Comparison of ENCODE assay signal across 9 cellular contexts in the genomic region with DNA sequence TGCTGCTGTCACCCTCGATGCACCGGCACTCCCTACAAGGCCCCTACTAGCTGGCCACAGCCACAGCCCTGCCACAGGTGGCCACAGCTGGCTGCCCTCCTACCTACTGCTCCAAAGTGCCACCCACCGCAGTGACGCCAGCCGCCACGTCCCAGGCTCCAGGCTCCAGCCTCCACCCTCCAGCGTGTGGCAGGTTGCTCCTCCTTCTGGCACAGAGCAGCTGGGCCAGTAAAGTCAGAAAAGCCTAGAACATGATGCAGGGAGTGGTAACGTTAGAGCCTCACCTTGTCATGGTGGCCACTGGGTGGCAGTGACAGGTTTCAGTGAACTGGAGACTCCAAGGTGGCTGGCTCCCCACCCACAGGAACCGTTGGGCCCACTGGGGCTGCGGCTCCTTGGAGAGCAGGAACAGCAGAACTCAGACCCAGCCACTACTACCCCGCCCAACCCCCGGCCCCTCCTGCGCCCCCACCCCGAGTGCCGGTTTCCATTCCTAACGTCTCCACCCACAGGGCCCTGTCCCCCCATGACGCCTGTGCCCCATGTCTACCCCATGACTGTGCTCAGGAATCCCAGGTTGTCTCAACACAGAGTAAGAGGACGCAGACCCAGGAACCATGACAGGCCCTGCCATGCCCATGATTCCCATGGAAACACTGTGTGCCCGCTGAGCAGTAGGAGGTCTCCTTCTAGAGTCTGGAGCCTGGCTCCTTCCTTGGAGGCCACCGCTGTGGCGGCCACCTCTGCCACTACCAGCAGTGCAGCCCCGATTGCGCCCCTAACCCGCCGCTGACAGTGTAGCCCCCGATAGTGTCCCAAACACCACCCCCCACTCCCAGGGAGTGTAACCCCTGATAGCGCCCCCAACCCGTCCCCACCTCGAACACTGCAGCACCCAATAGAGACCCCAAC. TPM values are rescaled to one million over a fixed set of nuclear protein-coding genes. Genes with fewer than 3 reads are reported as not detected.
DNase-seq lines count a peak whose midpoint lies in the region; ATAC-seq and TF ChIP-seq lines count a peak whose summit lies in the region.
"Had no signal": no experiment of that assay in that cellular context is flagged by ENCODE, and none has a peak within 500 bp of the region (broad histone marks: within the 10 kb centered on the region; RNA-seq: fewer than 3 reads in every experiment).

No MANE protein-coding gene starts in this region.

- in situ Hi-C loops in GM13977 (cut with MboI; ENCODE audit: low pct_unique_long_range_greater_than_20kb, low sequenced_read_pairs, unreplicated experiment) = loop anchor here (25.0 kb wide), 1 partner anchor 103 kb away; no protein-coding TSS in a partner anchor

- intact Hi-C loops in psoas muscle (cut with DNase I) = no loop called here

- H3K4me1 Mint-ChIP-seq in GM23338 (no peaks in the 10 kb centered on the region), WTC11 (no peaks in the 10 kb centered on the region)
- H3K4me1 Mint-ChIP-seq: CD14-positive monocyte had no signal

- peaks cover 81% of the 10 kb centered on the region for H3K9me3 Mint-ChIP-seq in GM23338
- H3K9me3 Mint-ChIP-seq in WTC11 = peaks cover 17% of the 10 kb centered on the region

- peak overlapping the region; percentile 75 for H3K4me3 ChIP-seq in BE2C (ENCODE audit: low read depth, low read length)
- no peak overlapping the region for H3K4me3 ChIP-seq in GM23338
- H3K4me3 ChIP-seq in psoas muscle = no peak overlapping the region

- H3K4me2 ChIP-seq in GM23338 = no peak overlapping the region

- ATAC-seq in GM23338 (peak; percentile 80), WTC11 (peak; percentile 98), psoas muscle (no peak)

- no peaks in the 10 kb centered on the region for H3K27me3 ChIP-seq in BE2C
- no peaks in the 10 kb centered on the region for H3K27me3 ChIP-seq in GM23338 (ENCODE audit: insufficient read depth)
- H3K27me3 ChIP-seq in psoas muscle (ENCODE audit: insufficient read depth in 3 of 3, low read length in 2 of 3) = no peaks in the 10 kb centered on the region

- H3K4me1 ChIP-seq in BE2C (no peaks in the 10 kb centered on the region), GM23338 (ENCODE audit: insufficient read depth) (no peaks in the 10 kb centered on the region), psoas muscle (no peaks in the 10 kb centered on the region)

- H2AFZ ChIP-seq in GM23338 = no peak overlapping the region

- H3K36me3 Mint-ChIP-seq in GM23338 (ENCODE audit: low read depth) (peaks cover 4% of the 10 kb centered on the region; the same call in 2 of the 3 replicates), WTC11 (no peaks in the 10 kb centered on the region)
- H3K36me3 Mint-ChIP-seq: CD14-positive monocyte had no signal

- no peaks in the 10 kb centered on the region for H4K20me1 ChIP-seq in GM23338 (replicated peaks; ENCODE audit: insufficient read depth)

- CTCF ChIA-PET in WTC11 (lab: Charles Lee) = interaction anchor here (0.6 kb wide), 1 partner anchor 63 kb away, joined by 3 read pairs; no protein-coding TSS in a partner anchor

- WGBS in psoas muscle, 3 donors = 86 to 88% (median 87%) methylated on average over 29 of the region's 29 CpGs

- H3K27me3 Mint-ChIP-seq in GM23338 (ENCODE audit: insufficient read depth, low read depth, poor library complexity) = peaks cover 4% of the 10 kb centered on the region
- H3K27me3 Mint-ChIP-seq in WTC11 (ENCODE audit: low read depth) = no peaks in the 10 kb centered on the region; the same call in 1 of the 2 replicates

- no peaks in the 10 kb centered on the region for H3K79me2 ChIP-seq in GM23338 (replicated peaks; ENCODE audit: insufficient read depth)

- H3K9me3 ChIP-seq in BE2C (no peaks in the 10 kb centered on the region), psoas muscle (no peaks in the 10 kb centered on the region)

- H3K9me2 ChIP-seq in GM23338 (ENCODE audit: insufficient read depth) = no peaks in the 10 kb centered on the region

- TF ChIP-seq CTCF in BE2C (IDR thresholded peaks at IDR 0.05; ENCODE audit: low read depth, low read length) (peak; percentile 51), GM23338 (conservative IDR thresholded peaks at IDR 0.05; ENCODE audit: low read depth in 2 of 2) (peak; percentile 34 to 72), WTC11 (IDR thresholded peaks at IDR 0.05) (peak; percentile 16; the same call in 1 of the 2 replicates), psoas muscle (IDR thresholded peaks at IDR 0.05) (no peak), GM13977 (IDR thresholded peaks at IDR 0.05; ENCODE audit: extremely low read depth, insufficient read depth, missing control alignments) (no peak)

- POLR2A ChIA-PET in WTC11 (lab: Charles Lee) = no interaction called here

- H3K27ac Mint-ChIP-seq in GM23338 (no peak overlapping the region), WTC11 (no peak overlapping the region)
- H3K27ac Mint-ChIP-seq: CD14-positive monocyte had no signal

- H3K27ac ChIP-seq in GM23338 (ENCODE audit: low read depth) = no peak overlapping the region
- no peak overlapping the region for H3K27ac ChIP-seq in psoas muscle

- no peak overlapping the region for H3K4me3 Mint-ChIP-seq in GM23338
- no peak overlapping the region for H3K4me3 Mint-ChIP-seq in WTC11
- H3K4me3 Mint-ChIP-seq: CD14-positive monocyte had no signal

- no peaks in the 10 kb centered on the region for H3K36me3 ChIP-seq in BE2C
- no peaks in the 10 kb centered on the region for H3K36me3 ChIP-seq in GM23338 (ENCODE audit: insufficient read depth)
- no peaks in the 10 kb centered on the region for H3K36me3 ChIP-seq in psoas muscle (ENCODE audit: insufficient read depth in 1 of 2, low read depth in 1 of 2)

- H3F3A ChIP-seq in GM23338 (replicated peaks; ENCODE audit: low read depth) = no peaks in the 10 kb centered on the region

- DNase-seq in BE2C = peak; percentile 54
- DNase-seq in GM23338 (ENCODE audit: low spot score) = peak; percentile 72
- peak; percentile 72 for DNase-seq in NCI-H2196 (lab: John Stamatoyannopoulos, UW; ENCODE audit: unreplicated experiment)
- DNase-seq in WTC11 (ENCODE audit: low spot score) = peak; percentile 37
- DNase-seq in NCI-H128 (lab: John Stamatoyannopoulos, UW; ENCODE audit: unreplicated experiment) = no peak
- no peak for DNase-seq in psoas muscle
- DNase-seq in GM13977 (ENCODE audit: low spot score) = no peak
- DNase-seq in hippocampal formation (lab: John Stamatoyannopoulos, UW) = no peak

TF ChIP-seq in GM23338, 12 proteins besides CTCF, POLR2A, EP300 and RAD21 (continues in another document):
- TF ChIP-seq POLR2AphosphoS5 (IDR thresholded peaks at IDR 0.05; ENCODE audit: low read depth) (no peak), NANOG (IDR thresholded peaks at IDR 0.05; ENCODE audit: borderline replicate concordance) (no peak), EZH2 (IDR thresholded peaks at IDR 0.05; ENCODE audit: low read depth, unreplicated experiment) (no peak), CREB1 (CRISPR knock-in tag; IDR thresholded peaks at IDR 0.05; ENCODE audit: low read depth) (no peak), ZNF114 (CRISPR knock-in tag; IDR thresholded peaks at IDR 0.05) (no peak)

TF ChIP-seq in WTC11, 78 proteins besides CTCF, POLR2A, EP300 and RAD21 (continues in another document):
- no peak for TF ChIP-seq ZNF423 (CRISPR knock-in tag; IDR thresholded peaks at IDR 0.05)
- TF ChIP-seq OVOL2 (CRISPR knock-in tag; IDR thresholded peaks at IDR 0.05; ENCODE audit: borderline replicate concordance) = no peak
- peak; percentile 56; the same call in 1 of the 2 replicates for TF ChIP-seq ZNF121 (CRISPR knock-in tag; IDR thresholded peaks at IDR 0.05)
- TF ChIP-seq, protein P1, sequence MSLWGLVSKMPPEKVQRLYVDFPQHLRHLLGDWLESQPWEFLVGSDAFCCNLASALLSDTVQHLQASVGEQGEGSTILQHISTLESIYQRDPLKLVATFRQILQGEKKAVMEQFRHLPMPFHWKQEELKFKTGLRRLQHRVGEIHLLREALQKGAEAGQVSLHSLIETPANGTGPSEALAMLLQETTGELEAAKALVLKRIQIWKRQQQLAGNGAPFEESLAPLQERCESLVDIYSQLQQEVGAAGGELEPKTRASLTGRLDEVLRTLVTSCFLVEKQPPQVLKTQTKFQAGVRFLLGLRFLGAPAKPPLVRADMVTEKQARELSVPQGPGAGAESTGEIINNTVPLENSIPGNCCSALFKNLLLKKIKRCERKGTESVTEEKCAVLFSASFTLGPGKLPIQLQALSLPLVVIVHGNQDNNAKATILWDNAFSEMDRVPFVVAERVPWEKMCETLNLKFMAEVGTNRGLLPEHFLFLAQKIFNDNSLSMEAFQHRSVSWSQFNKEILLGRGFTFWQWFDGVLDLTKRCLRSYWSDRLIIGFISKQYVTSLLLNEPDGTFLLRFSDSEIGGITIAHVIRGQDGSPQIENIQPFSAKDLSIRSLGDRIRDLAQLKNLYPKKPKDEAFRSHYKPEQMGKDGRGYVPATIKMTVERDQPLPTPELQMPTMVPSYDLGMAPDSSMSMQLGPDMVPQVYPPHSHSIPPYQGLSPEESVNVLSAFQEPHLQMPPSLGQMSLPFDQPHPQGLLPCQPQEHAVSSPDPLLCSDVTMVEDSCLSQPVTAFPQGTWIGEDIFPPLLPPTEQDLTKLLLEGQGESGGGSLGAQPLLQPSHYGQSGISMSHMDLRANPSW (CRISPR knock-in tag; conservative IDR thresholded peaks at IDR 0.05; ENCODE audit: low read depth) = no peak
- TF ChIP-seq, protein P2, sequence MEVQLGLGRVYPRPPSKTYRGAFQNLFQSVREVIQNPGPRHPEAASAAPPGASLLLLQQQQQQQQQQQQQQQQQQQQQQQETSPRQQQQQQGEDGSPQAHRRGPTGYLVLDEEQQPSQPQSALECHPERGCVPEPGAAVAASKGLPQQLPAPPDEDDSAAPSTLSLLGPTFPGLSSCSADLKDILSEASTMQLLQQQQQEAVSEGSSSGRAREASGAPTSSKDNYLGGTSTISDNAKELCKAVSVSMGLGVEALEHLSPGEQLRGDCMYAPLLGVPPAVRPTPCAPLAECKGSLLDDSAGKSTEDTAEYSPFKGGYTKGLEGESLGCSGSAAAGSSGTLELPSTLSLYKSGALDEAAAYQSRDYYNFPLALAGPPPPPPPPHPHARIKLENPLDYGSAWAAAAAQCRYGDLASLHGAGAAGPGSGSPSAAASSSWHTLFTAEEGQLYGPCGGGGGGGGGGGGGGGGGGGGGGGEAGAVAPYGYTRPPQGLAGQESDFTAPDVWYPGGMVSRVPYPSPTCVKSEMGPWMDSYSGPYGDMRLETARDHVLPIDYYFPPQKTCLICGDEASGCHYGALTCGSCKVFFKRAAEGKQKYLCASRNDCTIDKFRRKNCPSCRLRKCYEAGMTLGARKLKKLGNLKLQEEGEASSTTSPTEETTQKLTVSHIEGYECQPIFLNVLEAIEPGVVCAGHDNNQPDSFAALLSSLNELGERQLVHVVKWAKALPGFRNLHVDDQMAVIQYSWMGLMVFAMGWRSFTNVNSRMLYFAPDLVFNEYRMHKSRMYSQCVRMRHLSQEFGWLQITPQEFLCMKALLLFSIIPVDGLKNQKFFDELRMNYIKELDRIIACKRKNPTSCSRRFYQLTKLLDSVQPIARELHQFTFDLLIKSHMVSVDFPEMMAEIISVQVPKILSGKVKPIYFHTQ (CRISPR knock-in tag; IDR thresholded peaks at IDR 0.05) = no peak

RNA-seq across cellular contexts. Expression of a gene that starts 52.3 kb away (rescaled TPM):
- 5.8 TPM for polyA plus RNA-seq in BE2C (2012; ENCODE audit: insufficient read depth, insufficient read length, low read depth)
- total RNA-seq in GM23338 (2014; rRNA removed; shearing (Covaris generic)) = 16.7 and 17.2 TPM in 2 replicates
- polyA plus RNA-seq in GM23338 (2016; fragmentation: Nextera tagmentation; extraction: Ambion mirVana) = 8.0 and 14.4 TPM in 2 replicates
- total RNA-seq in WTC11 (2021) = 22.7 to 29.6 TPM (median 25.5 TPM) in 3 replicates
- 10 to 100 TPM in 1 of 4 donors, 1 to 10 TPM in 3; 5.1 to 10.6 (median 6.6) TPM for total RNA-seq in psoas muscle
- polyA plus RNA-seq in psoas muscle = 1 to 10 TPM; 2.2 to 4.6 (median 2.6) TPM

Comparison
In these comparisons a context has a peak if more than half of its experiments do, and no peak if none do; other contexts are left out.
1. DNase-seq: peak in BE2C (single experiment), GM23338 (single experiment), NCI-H2196 (single experiment) and WTC11 (single experiment); none in NCI-H128 (single experiment), psoas muscle (0 of 2), GM13977 (single experiment) and hippocampal formation (0 of 2).
2. CTCF ChIP-seq: peak in BE2C (single experiment), GM23338 (2 of 2) and WTC11 (single experiment); none in psoas muscle (single experiment) and GM13977 (single experiment).
3. ATAC-seq: peak in GM23338 (single experiment) and WTC11 (single experiment); none in psoas muscle (0 of 4).